Comparison of ENCODE assay signal across 14 cellular contexts in genomic region chr4:110061101-110061500, GRCh38.
"Had no signal": no experiment of that assay in that cellular context is flagged by ENCODE, and none has a peak within 500 bp of the region (broad histone marks: within the 10 kb centered on the region; RNA-seq: fewer than 3 reads in every experiment).

No MANE protein-coding gene starts in this region.

- H3K4me1 ChIP-seq: parathyroid adenoma, sigmoid colon, testis had no signal

- H3K4me3 ChIP-seq: cardiac muscle cell, gastroesophageal sphincter, heart right ventricle, sigmoid colon, spleen, testis, upper lobe of left lung had no signal

- ATAC-seq: gastroesophageal sphincter; heart right ventricle; stimulated activated naive CD8-positive, alpha-beta T cell treated with anti-CD3 and anti-CD28 coated beads, Interleukin-15, amount 100 ng/mL, for 72 hours had no signal

- H3K9me3 Mint-ChIP-seq: activated naive CD4-positive, alpha-beta T cell treated with anti-CD3 and anti-CD28 coated beads, Interleukin-2, amount 10 ng/mL, durations not matched to agents 7 days and 5 days; stimulated activated naive CD8-positive, alpha-beta T cell treated with anti-CD3 and anti-CD28 coated beads, Interleukin-15, amount 100 ng/mL, for 72 hours had no signal

- H3K27ac ChIP-seq: cardiac muscle cell, gastroesophageal sphincter, parathyroid adenoma, sigmoid colon, testis had no signal

- DNase-seq: activated CD4-positive, alpha-beta T cell treated with anti-CD3 and anti-CD28 coated beads, Interleukin-2, amount 50 U/mL, for 1 hour; activated CD4-positive, CD25-positive, alpha-beta regulatory T cell; activated CD8-positive, alpha-beta memory T cell treated with anti-CD3 and anti-CD28 coated beads, Interleukin-2, amount 50 U/mL, for 4 hours; activated naive CD4-positive, alpha-beta T cell treated with anti-CD3 and anti-CD28 coated beads, Interleukin-2, amount 10 ng/mL, durations not matched to agents 7 days and 5 days; heart right ventricle; sigmoid colon; spleen; stimulated activated naive CD8-positive, alpha-beta T cell treated with anti-CD3 and anti-CD28 coated beads, Interleukin-15, amount 100 ng/mL, for 72 hours; SW 1271; testis; upper lobe of left lung had no signal

- H3K27ac Mint-ChIP-seq: activated naive CD4-positive, alpha-beta T cell treated with anti-CD3 and anti-CD28 coated beads, Interleukin-2, amount 10 ng/mL, durations not matched to agents 7 days and 5 days had no signal

- H3K36me3 ChIP-seq: gastroesophageal sphincter, heart right ventricle, sigmoid colon, spleen, upper lobe of left lung had no signal

- H3K27me3 Mint-ChIP-seq: activated naive CD4-positive, alpha-beta T cell treated with anti-CD3 and anti-CD28 coated beads, Interleukin-2, amount 10 ng/mL, durations not matched to agents 7 days and 5 days; stimulated activated naive CD8-positive, alpha-beta T cell treated with anti-CD3 and anti-CD28 coated beads, Interleukin-15, amount 100 ng/mL, for 72 hours had no signal

- H3K4me3 Mint-ChIP-seq: activated naive CD4-positive, alpha-beta T cell treated with anti-CD3 and anti-CD28 coated beads, Interleukin-2, amount 10 ng/mL, durations not matched to agents 7 days and 5 days; stimulated activated naive CD8-positive, alpha-beta T cell treated with anti-CD3 and anti-CD28 coated beads, Interleukin-15, amount 100 ng/mL, for 72 hours had no signal

- H3K9me3 ChIP-seq: gastroesophageal sphincter, heart right ventricle, sigmoid colon, spleen, testis, upper lobe of left lung had no signal
